In the genomic region with DNA sequence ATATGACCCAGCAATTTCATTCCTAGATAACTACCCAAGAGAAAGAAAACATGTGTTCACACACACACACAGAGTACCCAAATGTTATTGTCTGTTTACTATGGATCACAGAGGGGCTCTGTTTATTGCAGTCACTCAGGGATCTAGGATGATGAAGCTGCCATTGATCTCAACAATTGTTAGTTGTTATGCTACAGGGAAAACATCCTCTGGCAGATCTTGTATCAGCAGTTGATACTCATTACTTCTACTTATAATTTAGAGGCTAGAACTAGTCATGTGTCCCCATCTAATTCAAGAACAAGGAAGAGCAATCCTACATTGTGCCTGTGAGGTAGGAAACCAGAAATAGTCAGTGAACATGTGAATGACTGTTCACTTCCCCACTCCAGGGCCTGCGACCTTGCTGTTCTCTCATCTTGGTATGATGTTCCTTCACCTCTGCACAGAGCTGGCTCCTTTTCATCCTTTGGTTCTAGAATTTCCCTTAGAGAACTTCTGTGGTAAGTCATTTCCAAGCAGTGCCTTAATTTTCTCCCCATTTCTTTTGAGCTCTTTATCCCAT, we compare ENCODE assay signal across 22 cellular contexts. TPM values are rescaled to one million over a fixed set of nuclear protein-coding genes. Genes with fewer than 3 reads are reported as not detected.
"Had no signal": no experiment of that assay in that cellular context is flagged by ENCODE, and none has a peak within 500 bp of the region (broad histone marks: within the 10 kb centered on the region; RNA-seq: fewer than 3 reads in every experiment).

No MANE protein-coding gene starts in this region.

- H3K4me3 ChIP-seq: heart right ventricle, thoracic aorta, transverse colon had no signal

- H3K27ac ChIP-seq: heart right ventricle, thoracic aorta, transverse colon had no signal

- H3K27me3 ChIP-seq: heart right ventricle, transverse colon had no signal

- H3K9me3 ChIP-seq: heart right ventricle, thoracic aorta, transverse colon had no signal

- H3K36me3 ChIP-seq: heart right ventricle, thoracic aorta, transverse colon had no signal

- H3K4me1 ChIP-seq: transverse colon had no signal

- DNase-seq: central memory CD4-positive, alpha-beta T cell; cortex of kidney; effector memory CD4-positive, alpha-beta T cell; heart right ventricle; left cardiac atrium; natural killer cell; right cardiac atrium; small intestine; stimulated activated CD4-positive, alpha-beta T cell treated with anti-CD3 and anti-CD28 coated beads, Interleukin-12 subunit alpha, Interleukin-12 subunit beta, amount 100 ng/mL, for 4 hours; stimulated activated naive CD8-positive, alpha-beta T cell treated with anti-CD3 and anti-CD28 coated beads, Interleukin-15, Interleukin-2, amounts not matched to agents 100 U/mL and 50 U/mL, for 24 hours; transverse colon had no signal

- ATAC-seq: esophagus mucosa; left cardiac atrium; natural killer cell; right cardiac atrium; stimulated activated naive CD8-positive, alpha-beta T cell treated with anti-CD3 and anti-CD28 coated beads, Interleukin-15, Interleukin-2, amounts not matched to agents 100 U/mL and 50 U/mL, for 24 hours had no signal

RNA-seq across cellular contexts. Expression of gene NMUR2, which starts 30.3 kb away (rescaled TPM):
- total RNA-seq: chondrocyte, esophagus mucosa, fibroblast of lung, frontal cortex, liver, lung microvascular endothelial cell, myocyte, natural killer cell, osteocyte, posterior vena cava, thoracic aorta, transverse colon, ureter had no signal
- polyA plus RNA-seq: fibroblast of lung, heart right ventricle, liver had no signal
